Comparison of ENCODE assay signal across 17 cellular contexts in genomic region chr15:39054128-39054732, GRCh38.
"Had no signal": no experiment of that assay in that cellular context is flagged by ENCODE, and none has a peak within 500 bp of the region (broad histone marks: within the 10 kb centered on the region; RNA-seq: fewer than 3 reads in every experiment).

No MANE protein-coding gene starts in this region.

- H3K36me3 Mint-ChIP-seq: activated naive CD4-positive, alpha-beta T cell treated with anti-CD3 and anti-CD28 coated beads, Interleukin-2, amount 50 U/mL, for 24 hours had no signal

- DNase-seq: activated CD4-positive, alpha-beta T cell treated with anti-CD3 and anti-CD28 coated beads, Interleukin-2, amount 50 U/mL, for 4 hours; activated gamma-delta T cell; adrenal gland; dermis blood vessel endothelial cell; effector memory CD8-positive, alpha-beta T cell; hypothalamus; stimulated activated CD4-positive, alpha-beta T cell treated with anti-CD3 and anti-CD28 coated beads, Interleukin-12 subunit alpha, Interleukin-12 subunit beta, amount 100 ng/mL, for 4 hours; stimulated activated CD4-positive, alpha-beta T cell treated with anti-CD3 and anti-CD28 coated beads, Interleukin-1b, Interleukin-23, amount 100 ng/mL, for 48 hours; stimulated activated CD8-positive, alpha-beta memory T cell treated with anti-CD3 and anti-CD28 coated beads, Interleukin-4, amount 100 ng/mL, for 48 hours; stimulated activated naive CD4-positive, alpha-beta T cell; thyroid gland had no signal

- H3K4me3 Mint-ChIP-seq: activated naive CD4-positive, alpha-beta T cell treated with anti-CD3 and anti-CD28 coated beads, Interleukin-2, amount 50 U/mL, for 24 hours; effector memory CD8-positive, alpha-beta T cell; mesothelial cell of epicardium; neural crest cell; T-helper 2 cell treated with Interferon-gamma antibody and Interleukin-4, amounts not matched to agents 5 μg/mL and 100 μg/mL, for 36 hours had no signal

- H3K9me3 Mint-ChIP-seq: neural crest cell had no signal

- H3K4me3 ChIP-seq: adrenal gland, lung, thyroid gland had no signal

- H3K4me1 Mint-ChIP-seq: activated naive CD4-positive, alpha-beta T cell treated with anti-CD3 and anti-CD28 coated beads, Interleukin-2, amount 50 U/mL, for 24 hours had no signal

- ATAC-seq: effector memory CD8-positive, alpha-beta T cell; left lobe of liver had no signal
